8 cellular contexts compared by ENCODE assay signal in the genomic region with DNA sequence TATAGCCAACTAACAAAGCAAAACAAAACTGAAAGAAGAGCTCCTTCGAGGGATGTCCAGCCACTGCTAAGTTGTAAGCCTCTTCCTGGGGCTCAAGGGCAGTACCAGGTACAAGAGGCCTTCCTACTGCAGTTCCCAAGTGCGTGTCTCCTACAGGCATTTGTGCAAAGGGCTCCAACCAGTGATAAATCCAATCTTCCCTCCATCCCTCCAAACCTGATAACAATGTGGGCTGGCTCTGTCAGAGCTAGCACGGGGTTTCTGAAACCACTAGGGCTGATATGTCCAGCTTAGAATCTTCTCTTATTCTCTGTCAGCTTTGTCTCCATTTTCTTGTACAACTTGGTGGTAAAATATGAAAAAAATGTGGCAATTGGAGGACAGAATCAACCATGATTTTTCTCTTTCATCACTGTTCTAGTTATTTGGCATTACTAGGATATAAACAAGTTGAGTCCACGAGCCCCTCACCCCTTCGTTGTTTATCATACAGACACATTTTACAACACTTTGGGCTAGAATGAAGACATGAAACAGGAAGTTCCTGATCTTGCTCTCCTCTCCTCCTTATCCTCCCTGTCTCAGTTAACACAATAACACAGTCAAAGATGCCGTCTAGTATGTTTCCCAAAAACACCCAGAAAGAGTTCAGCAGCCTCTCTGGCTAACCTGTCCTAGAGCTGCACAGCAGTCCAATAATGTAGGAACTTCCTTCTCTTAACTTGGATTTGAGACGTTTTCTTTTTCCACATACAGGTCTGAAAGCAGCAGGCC. TPM values are rescaled to one million over a fixed set of nuclear protein-coding genes. Genes with fewer than 3 reads are reported as not detected.
DNase-seq lines count a peak whose midpoint lies in the region; ATAC-seq, FAIRE-seq and TF ChIP-seq lines count a peak whose summit lies in the region.

No MANE protein-coding gene starts in this region.

- WGBS in lower leg skin, 2 donors = 46 to 56% methylated on average over 7 of the region's 7 CpGs

- peak overlapping the region; percentile 71 for H3K9ac ChIP-seq in adipocyte (ENCODE audit: low read length)

- H3K9me3 Mint-ChIP-seq in naive thymus-derived CD8-positive, alpha-beta T cell = no peaks in the 10 kb centered on the region

- peak overlapping the region; percentile 38 for H3K4me3 ChIP-seq in adipocyte (ENCODE audit: low read length)
- H3K4me3 ChIP-seq in lower leg skin (ENCODE audit: low read depth, poor library complexity, severe bottlenecking) = no peak overlapping the region

- peaks cover 0 to 43% (median 16%) of the 10 kb centered on the region in 3 donors for H3K36me3 Mint-ChIP-seq in naive thymus-derived CD8-positive, alpha-beta T cell

- no peaks in the 10 kb centered on the region for H3K9me3 ChIP-seq in adipocyte (ENCODE audit: control insufficient read depth, low read length)

- H3K27me3 Mint-ChIP-seq in naive thymus-derived CD8-positive, alpha-beta T cell = no peaks in the 10 kb centered on the region

- H3K27me3 ChIP-seq in adipocyte (replicated peaks; ENCODE audit: control insufficient read depth, insufficient read depth, low read length) = no peaks in the 10 kb centered on the region

- no peak for TF ChIP-seq CTCF in lower leg skin (IDR thresholded peaks at IDR 0.05)

- TF ChIP-seq POLR2A in lower leg skin (IDR thresholded peaks at IDR 0.05) = no peak

- H3K36me3 ChIP-seq in adipocyte (ENCODE audit: control insufficient read depth, insufficient read depth, low read length, severe bottlenecking) = no peaks in the 10 kb centered on the region

- peaks cover 72% of the 10 kb centered on the region for H3K4me1 ChIP-seq in adipocyte (ENCODE audit: control insufficient read depth, insufficient read depth, low read length)

- H3K4me1 Mint-ChIP-seq in naive thymus-derived CD8-positive, alpha-beta T cell = peaks cover 47 to 81% (median 68%) of the 10 kb centered on the region in 4 donors

- intact Hi-C loops in lower leg skin (cut with DNase I; ENCODE audit: low total_unique reads) = no loop called here

- peak; percentile 31 for ATAC-seq in HG03064 (IDR thresholded peaks at IDR 0.05; ENCODE audit: low read depth, unreplicated experiment)
- ATAC-seq in naive thymus-derived CD8-positive, alpha-beta T cell = peak in 1 of 2 donors; percentile 12

- H3K27ac Mint-ChIP-seq in naive thymus-derived CD8-positive, alpha-beta T cell = peak overlapping the region; percentile 90 to 99 (median 96)

- FAIRE-seq in GM18507 (lab: Jason Lieb, UNC) = peak; percentile 76

- peak overlapping the region; percentile 86 to 97 (median 94) for H3K4me3 Mint-ChIP-seq in naive thymus-derived CD8-positive, alpha-beta T cell

- no peak for DNase-seq in GM18507 (ENCODE audit: extremely low spot score, insufficient read length, low read depth)
- DNase-seq in adipocyte (ENCODE audit: low read depth) = no peak
- DNase-seq in naive thymus-derived CD8-positive, alpha-beta T cell = peak in 2 of 10 donors; percentile 14 to 27
- DNase-seq in NCI-H2196 (lab: John Stamatoyannopoulos, UW; ENCODE audit: unreplicated experiment) = no peak
- DNase-seq in AG08396 (ENCODE audit: low spot score) = no peak
- no peak for DNase-seq in NCI-H1105 (lab: John Stamatoyannopoulos, UW)
- no peak for DNase-seq in lower leg skin (ENCODE audit: low spot score in 2 of 2)

- POLR2A ChIA-PET in naive thymus-derived CD8-positive, alpha-beta T cell (lab: Charles Lee) = interaction anchor here (0.7 to 4.4 kb wide), 8 partner anchors 16 to 59 kb away, joined by 4 to 31 read pairs (median 12); a partner anchor contains a TSS

RNA-seq across cellular contexts. Expression of a gene that starts 35.4 kb away (rescaled TPM):
- 100 to 1,000 TPM; 408 to 419 TPM for total RNA-seq in naive thymus-derived CD8-positive, alpha-beta T cell
- polyA plus RNA-seq in naive thymus-derived CD8-positive, alpha-beta T cell = 100 to 1,000 TPM in 2 of 3 donors, 10 to 100 TPM in 1; 97.5 to 116 (median 103) TPM
- 10 to 100 TPM in 2 of 4 donors, 1 to 10 TPM in 2; 5.0 to 12.4 (median 9.1) TPM for total RNA-seq in lower leg skin

Comparison
In these comparisons a context has a peak if more than half of its experiments do, and no peak if none do; other contexts are left out.
1. RNA of a gene that starts 35.4 kb away (total RNA-seq): 408 to 419 TPM in naive thymus-derived CD8-positive, alpha-beta T cell; 5.0 to 12.4 TPM in lower leg skin; every median in the first group is over 10 times any median in the second.